In the genomic region with DNA sequence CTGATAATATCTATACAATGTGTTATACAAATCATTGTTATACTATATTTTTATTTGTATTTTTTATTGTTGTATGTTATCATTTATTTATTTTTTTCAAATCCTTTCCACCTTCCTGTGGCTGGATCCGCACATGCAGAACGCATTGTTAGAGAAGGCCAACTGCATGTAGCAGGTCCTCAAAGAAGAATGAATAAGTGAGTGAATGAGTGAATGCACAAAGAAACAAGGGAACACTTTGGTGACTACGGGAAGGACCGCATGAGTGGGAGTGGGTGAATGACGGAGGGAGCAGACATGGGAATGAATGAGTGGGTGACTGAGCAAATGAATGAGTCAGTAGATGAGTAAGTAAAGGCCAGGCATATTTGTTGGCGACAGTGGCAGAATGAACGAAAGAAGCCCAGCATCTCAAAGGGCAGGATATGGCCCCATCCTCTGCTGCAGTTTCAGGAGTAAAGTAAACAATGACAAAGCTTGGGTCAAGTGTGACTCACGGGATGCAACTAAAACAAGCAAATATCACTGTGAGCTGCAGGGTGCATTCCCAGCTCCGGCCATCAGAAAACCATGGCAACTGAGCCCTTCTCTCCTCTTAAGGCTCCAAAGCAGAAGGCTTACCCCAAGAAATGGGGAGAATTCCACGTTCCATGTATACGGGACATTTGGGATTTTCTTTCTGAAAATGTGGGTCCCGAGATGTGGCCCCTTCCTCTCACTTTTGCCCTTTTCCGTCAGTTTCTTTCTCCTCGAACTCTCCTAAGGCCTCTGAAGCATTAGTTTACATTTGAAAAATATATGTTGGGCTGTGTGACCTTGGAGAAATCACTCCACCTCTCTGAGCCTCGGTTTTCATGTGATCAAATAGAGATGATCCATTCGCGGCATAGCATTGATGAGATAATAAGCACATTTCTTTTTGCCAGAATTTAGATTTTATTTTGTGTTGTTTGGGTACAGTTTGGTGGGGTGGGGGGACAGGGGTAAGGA, we compare ENCODE assay signal across 11 cellular contexts. TPM values are rescaled to one million over a fixed set of nuclear protein-coding genes. Genes with fewer than 3 reads are reported as not detected.
DNase-seq lines count a peak whose midpoint lies in the region; ATAC-seq and TF ChIP-seq lines count a peak whose summit lies in the region.
"Had no signal": no experiment of that assay in that cellular context is flagged by ENCODE, and none has a peak within 500 bp of the region (broad histone marks: within the 10 kb centered on the region; RNA-seq: fewer than 3 reads in every experiment).

No MANE protein-coding gene starts in this region.

- H3K4me3 ChIP-seq in RWPE2 (ENCODE audit: severe bottlenecking): no peak overlapping the region
- H3K4me3 ChIP-seq: right atrium auricular region had no signal

- peaks cover 10 to 15% of the 10 kb centered on the region in 2 donors for H3K9me3 Mint-ChIP-seq in activated naive CD4-positive, alpha-beta T cell treated with anti-CD3 and anti-CD28 coated beads, Interleukin-2, amount 50 U/mL, for 72 hours
- peaks cover 10% of the 10 kb centered on the region for H3K9me3 Mint-ChIP-seq in activated naive CD4-positive, alpha-beta T cell treated with anti-CD3 and anti-CD28 coated beads for 36 hours
- H3K9me3 Mint-ChIP-seq in type B pancreatic cell: peaks cover 10% of the 10 kb centered on the region

- no peak overlapping the region for H3K4me3 Mint-ChIP-seq in activated naive CD4-positive, alpha-beta T cell treated with anti-CD3 and anti-CD28 coated beads for 36 hours
- H3K4me3 Mint-ChIP-seq in type B pancreatic cell: no peak overlapping the region

- no peak for DNase-seq in activated naive CD4-positive, alpha-beta T cell treated with anti-CD3 and anti-CD28 coated beads, Interleukin-2, amount 50 U/mL, for 72 hours (ENCODE audit: low spot score in 2 of 2)
- no peak for DNase-seq in activated naive CD4-positive, alpha-beta T cell treated with anti-CD3 and anti-CD28 coated beads for 36 hours
- DNase-seq in RWPE2 (ENCODE audit: low spot score) (no peak), foreskin keratinocyte (peak; percentile 67 to 81), type B pancreatic cell (ENCODE audit: extremely low spot score, unreplicated experiment) (no peak), SKM-1 treated with dmso at 0.1 percent for 144 hours (lab: John Stamatoyannopoulos, UW; ENCODE audit: unreplicated experiment) (no peak), NCI-H526 treated with DMSO at 0.1 percent for 48 hours (lab: John Stamatoyannopoulos, UW) (no peak), CD1c-positive myeloid dendritic cell (ENCODE audit: extremely low spot score) (no peak)
- DNase-seq: DMS 273 treated with DMSO at 0.1 percent for 48 hours had no signal

- no peaks in the 10 kb centered on the region for H3K9me3 ChIP-seq in RWPE2 (ENCODE audit: severe bottlenecking)

- TF ChIP-seq CTCF in RWPE2 (IDR thresholded peaks at IDR 0.05; ENCODE audit: poor library complexity, severe bottlenecking) (no peak), foreskin keratinocyte (conservative IDR thresholded peaks at IDR 0.05) (no peak), type B pancreatic cell (conservative IDR thresholded peaks at IDR 0.05) (no peak)

- H3K27ac ChIP-seq in RWPE2 (ENCODE audit: poor library complexity, severe bottlenecking) (no peak overlapping the region), foreskin keratinocyte (no peak overlapping the region)
- H3K27ac ChIP-seq: right atrium auricular region had no signal

- peaks cover 11 to 16% of the 10 kb centered on the region in 2 donors for H3K36me3 Mint-ChIP-seq in activated naive CD4-positive, alpha-beta T cell treated with anti-CD3 and anti-CD28 coated beads, Interleukin-2, amount 50 U/mL, for 72 hours
- no peaks in the 10 kb centered on the region for H3K36me3 Mint-ChIP-seq in activated naive CD4-positive, alpha-beta T cell treated with anti-CD3 and anti-CD28 coated beads for 36 hours (ENCODE audit: low read depth)
- peaks cover 3% of the 10 kb centered on the region for H3K36me3 Mint-ChIP-seq in type B pancreatic cell

- CTCF ChIA-PET in activated naive CD4-positive, alpha-beta T cell treated with anti-CD3 and anti-CD28 coated beads for 36 hours (lab: Charles Lee): no interaction called here

- H3K27me3 ChIP-seq in RWPE2 (ENCODE audit: insufficient read depth, poor library complexity, severe bottlenecking) (no peaks in the 10 kb centered on the region), foreskin keratinocyte (peaks cover 14% of the 10 kb centered on the region)
- H3K27me3 ChIP-seq: right atrium auricular region had no signal

- ATAC-seq in activated naive CD4-positive, alpha-beta T cell treated with anti-CD3 and anti-CD28 coated beads, Interleukin-2, amount 50 U/mL, for 72 hours: peak; percentile 65 to 82
- ATAC-seq in RWPE2 (ENCODE audit: low read depth): peak; percentile 98
- peak; percentile 54 for ATAC-seq in foreskin keratinocyte

- no peaks in the 10 kb centered on the region for H3K4me1 Mint-ChIP-seq in activated naive CD4-positive, alpha-beta T cell treated with anti-CD3 and anti-CD28 coated beads for 36 hours (ENCODE audit: low read depth)
- H3K4me1 Mint-ChIP-seq in type B pancreatic cell (ENCODE audit: unreplicated experiment): peaks cover 19% of the 10 kb centered on the region

- intact Hi-C loops in activated naive CD4-positive, alpha-beta T cell treated with anti-CD3 and anti-CD28 coated beads for 36 hours (cut with micrococcal nuclease): no loop called here

- H3K27me3 Mint-ChIP-seq in activated naive CD4-positive, alpha-beta T cell treated with anti-CD3 and anti-CD28 coated beads for 36 hours (ENCODE audit: low read depth): peaks cover 2% of the 10 kb centered on the region
- H3K27me3 Mint-ChIP-seq in type B pancreatic cell: peaks cover 12% of the 10 kb centered on the region

- H3K4me1 ChIP-seq in RWPE2 (ENCODE audit: insufficient read depth, poor library complexity, severe bottlenecking) (peaks cover 10% of the 10 kb centered on the region), foreskin keratinocyte (no peaks in the 10 kb centered on the region)
- H3K4me1 ChIP-seq: right atrium auricular region had no signal

- H3K36me3 ChIP-seq in RWPE2 (ENCODE audit: low read depth): no peaks in the 10 kb centered on the region
- H3K36me3 ChIP-seq: right atrium auricular region had no signal

- no peak overlapping the region for H3K27ac Mint-ChIP-seq in activated naive CD4-positive, alpha-beta T cell treated with anti-CD3 and anti-CD28 coated beads, Interleukin-2, amount 50 U/mL, for 72 hours
- H3K27ac Mint-ChIP-seq in activated naive CD4-positive, alpha-beta T cell treated with anti-CD3 and anti-CD28 coated beads for 36 hours: no peak overlapping the region
- H3K27ac Mint-ChIP-seq in type B pancreatic cell: peak overlapping the region; percentile 60

RNA-seq across cellular contexts. Expression of gene KCNF1, which starts 24.5 kb away (rescaled TPM):
- not detected for total RNA-seq in activated naive CD4-positive, alpha-beta T cell treated with anti-CD3 and anti-CD28 coated beads, Interleukin-2, amount 50 U/mL, for 72 hours
- not detected for total RNA-seq in activated naive CD4-positive, alpha-beta T cell treated with anti-CD3 and anti-CD28 coated beads for 36 hours
- total RNA-seq in foreskin keratinocyte (0.04 TPM in 1 of 2 replicates, not detected in the other), type B pancreatic cell (ENCODE audit: low replicate concordance) (3.6 and 3.7 TPM in 2 replicates)
- polyA plus RNA-seq in foreskin keratinocyte: 0.02 and 0.07 TPM in 2 replicates
- total RNA-seq: T-helper 2 cell treated with Interferon-gamma antibody and Interleukin-4, amounts not matched to agents 100 ng/mL and 5 ng/mL, for 36 hours had no signal

Comparison
In these comparisons a context has a peak if more than half of its experiments do, and no peak if none do; other contexts are left out.
1. DNase-seq: peak in foreskin keratinocyte (2 of 2); none in activated naive CD4-positive, alpha-beta T cell treated with anti-CD3 and anti-CD28 coated beads, Interleukin-2, amount 50 U/mL, for 72 hours (0 of 2), activated naive CD4-positive, alpha-beta T cell treated with anti-CD3 and anti-CD28 coated beads for 36 hours (single experiment), RWPE2 (single experiment), type B pancreatic cell (single experiment), SKM-1 treated with dmso at 0.1 percent for 144 hours (single experiment), NCI-H526 treated with DMSO at 0.1 percent for 48 hours (single experiment) and CD1c-positive myeloid dendritic cell (single experiment).
2. Peak in every context shown above with its lines, with median percentiles within 50 percentile points of each other: ATAC-seq.